10 cellular contexts compared by ENCODE assay signal in the genomic region with DNA sequence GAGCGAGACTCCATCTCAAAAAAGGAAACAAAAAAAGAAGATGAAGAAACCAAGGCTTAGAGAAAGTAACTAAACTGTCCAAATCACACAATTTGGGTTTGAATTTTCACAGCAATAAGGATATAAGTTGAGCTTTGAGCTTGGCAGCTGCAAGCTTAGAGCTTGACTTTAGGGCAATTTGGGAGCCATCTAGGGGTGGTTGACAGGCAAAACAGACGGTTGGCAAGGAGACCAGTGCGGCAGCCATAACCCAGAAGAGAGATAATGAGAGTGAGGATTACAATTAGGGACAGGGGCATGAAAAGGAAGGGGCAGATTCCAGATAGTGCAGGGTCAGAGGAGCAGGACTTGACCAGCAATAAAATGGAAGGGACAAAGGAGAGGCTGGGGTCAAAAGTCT.
DNase-seq lines count a peak whose midpoint lies in the region; ATAC-seq, FAIRE-seq and TF ChIP-seq lines count a peak whose summit lies in the region.
"Had no signal": no experiment of that assay in that cellular context is flagged by ENCODE, and none has a peak within 500 bp of the region (broad histone marks: within the 10 kb centered on the region; RNA-seq: fewer than 3 reads in every experiment).

No MANE protein-coding gene starts in this region.

- whole genome bisulfite sequencing in small intestine, 3 donors, result 34 to 48% (median 46%) methylated on average over 3 of the region's 3 CpGs

- no peaks in the 10 kb centered on the region for H3K9me3 ChIP-seq in T-helper 17 cell (ENCODE audit: control insufficient read depth, low read length, poor library complexity, severe bottlenecking)
- H3K9me3 ChIP-seq in small intestine (ENCODE audit: control insufficient read depth, low read depth), result no peaks in the 10 kb centered on the region

- no peaks in the 10 kb centered on the region for H3K79me2 ChIP-seq in KMS-11 (ENCODE audit: insufficient read depth, low read depth)

- no peaks in the 10 kb centered on the region for H3K27me3 ChIP-seq in KMS-11 (ENCODE audit: insufficient read depth, low read depth)
- no peaks in the 10 kb centered on the region for H3K27me3 ChIP-seq in small intestine (ENCODE audit: control insufficient read depth in 2 of 2, insufficient read depth in 2 of 2, low read length in 2 of 2)

- no peaks in the 10 kb centered on the region for H3K4me1 ChIP-seq in KMS-11 (ENCODE audit: low read depth, poor library complexity, severe bottlenecking)
- no peaks in the 10 kb centered on the region for H3K4me1 ChIP-seq in small intestine (ENCODE audit: control insufficient read depth in 2 of 2, insufficient read depth in 1 of 2, low read depth in 1 of 2, low read length in 1 of 2)

- H3K4me2 ChIP-seq in KMS-11, result no peak overlapping the region

- CTCF ChIA-PET in activated naive CD4-positive, alpha-beta T cell treated with anti-CD3 and anti-CD28 coated beads for 36 hours (lab: Charles Lee), result no interaction called here

- intact Hi-C loops in activated naive CD4-positive, alpha-beta T cell treated with anti-CD3 and anti-CD28 coated beads for 36 hours (cut with micrococcal nuclease), result no loop called here

- no peaks in the 10 kb centered on the region for H3K36me3 Mint-ChIP-seq in activated naive CD4-positive, alpha-beta T cell treated with anti-CD3 and anti-CD28 coated beads for 36 hours (ENCODE audit: low read depth)
- H3K36me3 Mint-ChIP-seq in T-helper 17 cell (ENCODE audit: low read depth), result no peaks in the 10 kb centered on the region

- H3K9me3 Mint-ChIP-seq in activated naive CD4-positive, alpha-beta T cell treated with anti-CD3 and anti-CD28 coated beads for 36 hours, result no peaks in the 10 kb centered on the region

- no peaks in the 10 kb centered on the region for H4K20me1 ChIP-seq in KMS-11 (ENCODE audit: insufficient read depth)

- peak overlapping the region; percentile 7; the same call in 1 of the 2 replicates for H2AFZ ChIP-seq in KMS-11 (ENCODE audit: low read depth)

- no peak overlapping the region for H3K27ac Mint-ChIP-seq in activated naive CD4-positive, alpha-beta T cell treated with anti-CD3 and anti-CD28 coated beads for 36 hours
- H3K27ac Mint-ChIP-seq in T-helper 17 cell, result no peak overlapping the region

- H3K27ac ChIP-seq in KMS-11 (no peak overlapping the region), small intestine (ENCODE audit: low read depth in 1 of 2, low read length in 1 of 2) (no peak overlapping the region)
- H3K27ac ChIP-seq: epithelial cell of prostate had no signal

- no peak for TF ChIP-seq CTCF in KMS-11 (conservative IDR thresholded peaks at IDR 0.05; ENCODE audit: low read depth, low read length)

- no peak overlapping the region for H3K4me3 Mint-ChIP-seq in activated naive CD4-positive, alpha-beta T cell treated with anti-CD3 and anti-CD28 coated beads for 36 hours
- no peak overlapping the region for H3K4me3 Mint-ChIP-seq in T-helper 17 cell

- peak; percentile 69 for ATAC-seq in T-helper 17 cell
- ATAC-seq in HG02981 (IDR thresholded peaks at IDR 0.05; ENCODE audit: unreplicated experiment), result no peak

- peaks cover 23% of the 10 kb centered on the region for H3K4me1 Mint-ChIP-seq in activated naive CD4-positive, alpha-beta T cell treated with anti-CD3 and anti-CD28 coated beads for 36 hours (ENCODE audit: low read depth)
- H3K4me1 Mint-ChIP-seq in T-helper 17 cell, result peaks cover 17% of the 10 kb centered on the region

- peak; percentile 33 for DNase-seq in activated naive CD4-positive, alpha-beta T cell treated with anti-CD3 and anti-CD28 coated beads for 36 hours
- no peak for DNase-seq in activated naive CD4-positive, alpha-beta T cell treated with anti-CD3 and anti-CD28 coated beads, Interleukin-2, amount 50 U/mL, for 16 hours
- no peak for DNase-seq in T-helper 17 cell
- DNase-seq in small intestine, result peak; percentile 30
- DNase-seq in NCI-H345 treated with DMSO at 0.1 percent for 48 hours (lab: John Stamatoyannopoulos, UW; ENCODE audit: unreplicated experiment), result no peak
- DNase-seq in hippocampal formation (lab: John Stamatoyannopoulos, UW), result no peak
- DNase-seq: NK-92 treated with Interleukin-12 subunit alpha and Interleukin-12 subunit beta, amount 100 ng/mL, for 24 hours had no signal

- peaks cover 4% of the 10 kb centered on the region for H3K27me3 Mint-ChIP-seq in activated naive CD4-positive, alpha-beta T cell treated with anti-CD3 and anti-CD28 coated beads for 36 hours (ENCODE audit: low read depth)
- H3K27me3 Mint-ChIP-seq in T-helper 17 cell, result peaks cover 29% of the 10 kb centered on the region

- no peak overlapping the region for H3K9ac ChIP-seq in KMS-11

- H3K4me3 ChIP-seq in KMS-11 (IDR thresholded peaks at IDR 0.05; ENCODE audit: insufficient read depth, low read depth, low read length), result no peak overlapping the region
- H3K4me3 ChIP-seq in small intestine (ENCODE audit: low read depth in 1 of 2, low read length in 2 of 2), result no peak overlapping the region

- H3K36me3 ChIP-seq in KMS-11 (ENCODE audit: insufficient read depth) (no peaks in the 10 kb centered on the region), small intestine (ENCODE audit: control insufficient read depth in 2 of 2, insufficient read depth in 2 of 2, low read length in 2 of 2) (no peaks in the 10 kb centered on the region)

- no peak for FAIRE-seq in small intestine (lab: Jason Lieb, UNC)

Comparison
In these comparisons a context has a peak if more than half of its experiments do, and no peak if none do; other contexts are left out.
1. DNase-seq: peak in activated naive CD4-positive, alpha-beta T cell treated with anti-CD3 and anti-CD28 coated beads for 36 hours (single experiment) and small intestine (single experiment); none in activated naive CD4-positive, alpha-beta T cell treated with anti-CD3 and anti-CD28 coated beads, Interleukin-2, amount 50 U/mL, for 16 hours (single experiment), T-helper 17 cell (0 of 3), NCI-H345 treated with DMSO at 0.1 percent for 48 hours (single experiment) and hippocampal formation (0 of 2).